11 cellular contexts compared by ENCODE assay signal in genomic region chr10:50538473-50539398, GRCh38.
DNase-seq lines count a peak whose midpoint lies in the region; ATAC-seq and TF ChIP-seq lines count a peak whose summit lies in the region.
"Had no signal": no experiment of that assay in that cellular context is flagged by ENCODE, and none has a peak within 500 bp of the region (broad histone marks: within the 10 kb centered on the region; RNA-seq: fewer than 3 reads in every experiment).

No MANE protein-coding gene starts in this region.

- H3K27me3 ChIP-seq in mammary epithelial cell (ENCODE audit: insufficient read depth, low read length), result no peaks in the 10 kb centered on the region
- no peaks in the 10 kb centered on the region for H3K27me3 ChIP-seq in Panc1 (ENCODE audit: control insufficient read depth, insufficient read depth, low read length)
- H3K27me3 ChIP-seq: cardiac muscle cell had no signal

- POLR2A ChIA-PET in MCF 10A (lab: Yijun Ruan, JAX), result no interaction called here
- POLR2A ChIA-PET in Panc1 (lab: Charles Lee), result no interaction called here

- no peaks in the 10 kb centered on the region for H4K20me1 ChIP-seq in mammary epithelial cell (ENCODE audit: insufficient read depth, low read length)

- H3K9me3 ChIP-seq in mammary epithelial cell (replicated peaks; ENCODE audit: insufficient read depth, low read length), result no peaks in the 10 kb centered on the region
- no peaks in the 10 kb centered on the region for H3K9me3 ChIP-seq in Panc1 (ENCODE audit: control insufficient read depth, insufficient read depth, low read depth, low read length)

- H3K4me1 Mint-ChIP-seq in MCF 10A (ENCODE audit: insufficient read depth, unreplicated experiment), result peaks cover 11% of the 10 kb centered on the region

- no peak overlapping the region for H3K4me3 Mint-ChIP-seq in MCF 10A (ENCODE audit: unreplicated experiment)
- H3K4me3 Mint-ChIP-seq: naive B cell had no signal

- H3K27ac ChIP-seq in mammary epithelial cell (ENCODE audit: insufficient read depth, low read depth, low read length) (no peak overlapping the region), Panc1 (ENCODE audit: low read length) (no peak overlapping the region), substantia nigra (ENCODE audit: low read depth, low read length, poor library complexity, severe bottlenecking) (peak overlapping the region; percentile 89)
- H3K27ac ChIP-seq: C4-2B, cardiac muscle cell had no signal

- H2AFZ ChIP-seq in mammary epithelial cell (ENCODE audit: low read depth, low read length), result no peak overlapping the region

- no peak overlapping the region for H3K4me3 ChIP-seq in mammary epithelial cell (replicated peaks in 1 of 3; ENCODE audit: insufficient read depth in 1 of 3, low read depth in 2 of 3, low read length in 3 of 3)
- no peak overlapping the region for H3K4me3 ChIP-seq in Panc1 (ENCODE audit: low read depth in 2 of 2, low read length in 2 of 2)
- H3K4me3 ChIP-seq: cardiac muscle cell had no signal

- no peak overlapping the region for H3K4me2 ChIP-seq in mammary epithelial cell (ENCODE audit: insufficient read depth, low read depth, low read length)

- no peaks in the 10 kb centered on the region for H3K79me2 ChIP-seq in mammary epithelial cell (ENCODE audit: insufficient read depth, low read length)

- H3K36me3 ChIP-seq in mammary epithelial cell (ENCODE audit: insufficient read depth, low read length) (no peaks in the 10 kb centered on the region), Panc1 (ENCODE audit: control insufficient read depth, insufficient read depth, low read length) (no peaks in the 10 kb centered on the region)
- H3K36me3 ChIP-seq: cardiac muscle cell had no signal

- TF ChIP-seq CTCF in mammary epithelial cell (conservative IDR thresholded peaks at IDR 0.05 in 1 of 2, IDR thresholded peaks at IDR 0.05 in 1 of 2; ENCODE audit: extremely low read depth in 1 of 2, insufficient read depth in 1 of 2, low read depth in 1 of 2, low read length in 2 of 2) (no peak), MCF 10A (IDR thresholded peaks at IDR 0.05; ENCODE audit: unreplicated experiment) (no peak), Panc1 (IDR thresholded peaks at IDR 0.05) (no peak)

- H3K4me1 ChIP-seq in mammary epithelial cell (ENCODE audit: insufficient read depth, low read length), result peaks cover 7% of the 10 kb centered on the region
- H3K4me1 ChIP-seq in Panc1 (ENCODE audit: control insufficient read depth, insufficient read depth, low read length), result no peaks in the 10 kb centered on the region

- WGBS in mammary epithelial cell (ENCODE audit: low coverage, missing lambda C conversion rate), result 23% methylated on average over 7 of the region's 7 CpGs

- no peaks in the 10 kb centered on the region for H3K36me3 Mint-ChIP-seq in MCF 10A (ENCODE audit: insufficient read depth, unreplicated experiment)

- intact Hi-C loops in mammary epithelial cell (cut with micrococcal nuclease) (no loop called here), MCF 10A (cut with micrococcal nuclease) (no loop called here), Panc1 (cut with micrococcal nuclease; ENCODE audit: unreplicated experiment) (no loop called here)

- no peaks in the 10 kb centered on the region for H3K9me3 Mint-ChIP-seq in MCF 10A (ENCODE audit: unreplicated experiment)

- CTCF ChIA-PET in mammary epithelial cell (lab: Charles Lee; ENCODE audit: low non-redundant PET) (no interaction called here), MCF 10A (lab: Yijun Ruan, JAX) (no interaction called here), Panc1 (lab: Charles Lee) (no interaction called here)

- dilution Hi-C loops in mammary epithelial cell (cut with HindIII; ENCODE audit: low sequenced_read_pairs), result no loop called here

- H3K9ac ChIP-seq in mammary epithelial cell (ENCODE audit: insufficient read depth, low read length), result no peak overlapping the region

- no peaks in the 10 kb centered on the region for H3K27me3 Mint-ChIP-seq in MCF 10A (ENCODE audit: insufficient read depth, unreplicated experiment)
- H3K27me3 Mint-ChIP-seq: naive B cell had no signal

- H3K27ac Mint-ChIP-seq in MCF 10A (ENCODE audit: low read depth, unreplicated experiment), result no peak overlapping the region

- in situ Hi-C loops in mammary epithelial cell (cut with MboI; ENCODE audit: low sequenced_read_pairs in 2 of 2), result no loop called here
- in situ Hi-C loops in Panc1 (cut with HindIII; ENCODE audit: low pct_unique_long_range_greater_than_20kb, low sequenced_read_pairs), result no loop called here

- ATAC-seq in Panc1, result peak; percentile 83

- peak; percentile 63 for DNase-seq in mammary epithelial cell
- DNase-seq in MCF 10A (ENCODE audit: unreplicated experiment), result no peak
- DNase-seq in Panc1 (ENCODE audit: low read depth, low spot score), result no peak
- peak; percentile 96 for DNase-seq in globus pallidus (ENCODE audit: low spot score)
- peak in 46 of 49 donors; percentile 16 to 89 (median 64) for DNase-seq in substantia nigra (lab: John Stamatoyannopoulos, UW)
- DNase-seq in ureter (ENCODE audit: low spot score), result no peak
- no peak for DNase-seq in stimulated activated naive CD4-positive, alpha-beta T cell (lab: John Stamatoyannopoulos, UW)
- DNase-seq in NCI-H2081 (lab: John Stamatoyannopoulos, UW), result no peak
- DNase-seq: naive B cell had no signal

- no TSS peak for BruUV-seq in mammary epithelial cell (replicated peaks; lab: Mats Ljungman, UMichigan)
- BruUV-seq in MCF 10A (replicated peaks; lab: Mats Ljungman, UMichigan), result no TSS peak
- no TSS peak for BruUV-seq in Panc1 (replicated peaks; lab: Mats Ljungman, UMichigan)

Comparison
In these comparisons a context has a peak if more than half of its experiments do, and no peak if none do; other contexts are left out.
1. DNase-seq: peak in mammary epithelial cell (single experiment), globus pallidus (single experiment) and substantia nigra (46 of 49); none in MCF 10A (single experiment), Panc1 (single experiment), ureter (single experiment), stimulated activated naive CD4-positive, alpha-beta T cell (0 of 6) and NCI-H2081 (0 of 2).